Comparison of ENCODE assay signal across 16 cellular contexts in genomic region chr16:28842696-28843095, GRCh38. TPM values are rescaled to one million over a fixed set of nuclear protein-coding genes. Genes with fewer than 3 reads are reported as not detected.
DNase-seq lines count a peak whose midpoint lies in the region; ATAC-seq and TF ChIP-seq lines count a peak whose summit lies in the region.
"Had no signal": no experiment of that assay in that cellular context is flagged by ENCODE, and none has a peak within 500 bp of the region (broad histone marks: within the 10 kb centered on the region; RNA-seq: fewer than 3 reads in every experiment).

No MANE protein-coding gene starts in this region.

- H3K27me3 Mint-ChIP-seq in activated T-cell treated with anti-CD3 and anti-CD28 coated beads, Interleukin-2, amount 50 U/mL, for 24 hours, result no peaks in the 10 kb centered on the region
- H3K27me3 Mint-ChIP-seq in CD14-positive monocyte (ENCODE audit: low read depth in 3 of 3), result no peaks in the 10 kb centered on the region
- H3K27me3 Mint-ChIP-seq in T-helper 17 cell, result no peaks in the 10 kb centered on the region
- H3K27me3 Mint-ChIP-seq in chondrocyte (ENCODE audit: low read depth), result no peaks in the 10 kb centered on the region

- no peak for TF ChIP-seq POLR2A in adrenal gland (IDR thresholded peaks at IDR 0.05)

- 85 to 90% (median 88%) methylated on average over 6 to 7 of the region's 7 CpGs for whole genome bisulfite sequencing in adrenal gland, 4 donors

- H3K27me3 ChIP-seq in adrenal gland, result no peaks in the 10 kb centered on the region
- H3K27me3 ChIP-seq: BLaER1 had no signal

- no peak for TF ChIP-seq CTCF in CD14-positive monocyte (IDR thresholded peaks at IDR 0.05)
- TF ChIP-seq CTCF in chondrocyte (IDR thresholded peaks at IDR 0.05), result no peak
- TF ChIP-seq CTCF in adrenal gland (IDR thresholded peaks at IDR 0.05), result no peak

- H3K4me3 Mint-ChIP-seq in activated T-cell treated with anti-CD3 and anti-CD28 coated beads, Interleukin-2, amount 50 U/mL, for 24 hours, result no peak overlapping the region
- H3K4me3 Mint-ChIP-seq in CD14-positive monocyte, result no peak overlapping the region
- H3K4me3 Mint-ChIP-seq in T-helper 17 cell, result peak overlapping the region; percentile 72
- no peak overlapping the region for H3K4me3 Mint-ChIP-seq in chondrocyte (ENCODE audit: unreplicated experiment)

- H3K9me3 ChIP-seq in T-helper 17 cell (ENCODE audit: control insufficient read depth, low read length, poor library complexity, severe bottlenecking) (no peaks in the 10 kb centered on the region), adrenal gland (replicated peaks in 1 of 3) (no peaks in the 10 kb centered on the region)
- H3K9me3 ChIP-seq: BLaER1 had no signal

- peaks cover 33% of the 10 kb centered on the region for H3K4me1 Mint-ChIP-seq in activated T-cell treated with anti-CD3 and anti-CD28 coated beads, Interleukin-2, amount 50 U/mL, for 24 hours (ENCODE audit: low read depth)
- peaks cover 40% of the 10 kb centered on the region for H3K4me1 Mint-ChIP-seq in CD14-positive monocyte
- H3K4me1 Mint-ChIP-seq in T-helper 17 cell, result peaks cover 29% of the 10 kb centered on the region
- H3K4me1 Mint-ChIP-seq in chondrocyte (ENCODE audit: low read depth), result peaks cover 26% of the 10 kb centered on the region

- H3K9me3 Mint-ChIP-seq in activated T-cell treated with anti-CD3 and anti-CD28 coated beads, Interleukin-2, amount 50 U/mL, for 24 hours, result no peaks in the 10 kb centered on the region
- no peaks in the 10 kb centered on the region for H3K9me3 Mint-ChIP-seq in CD14-positive monocyte
- H3K9me3 Mint-ChIP-seq in chondrocyte (ENCODE audit: low read depth), result no peaks in the 10 kb centered on the region
- H3K9me3 Mint-ChIP-seq: H9 had no signal

- ATAC-seq in T-helper 17 cell (no peak), HG03175 (IDR thresholded peaks at IDR 0.05; ENCODE audit: unreplicated experiment) (no peak)

- no peak overlapping the region for H3K27ac ChIP-seq in adrenal gland
- H3K27ac ChIP-seq: BLaER1 had no signal

- DNase-seq in activated T-cell treated with anti-CD3 and anti-CD28 coated beads, Interleukin-2, amount 50 U/mL, for 24 hours, result no peak
- DNase-seq in activated T-cell treated with anti-CD3 and anti-CD28 coated beads, Interleukin-2, amount 50 U/mL, for 1 hour, result no peak
- DNase-seq in CD14-positive monocyte (ENCODE audit: low spot score) (no peak), T-helper 17 cell (no peak), chondrocyte (ENCODE audit: low spot score) (no peak), adrenal gland (no peak), NCI-H446 (lab: John Stamatoyannopoulos, UW) (no peak)
- DNase-seq: 8988T, H9, IMR-90, Kasumi-1, NCI-H1930, NCI-H2171, NCI-H82 had no signal

- peaks cover 89% of the 10 kb centered on the region for H3K36me3 Mint-ChIP-seq in activated T-cell treated with anti-CD3 and anti-CD28 coated beads, Interleukin-2, amount 50 U/mL, for 24 hours (ENCODE audit: low read depth)
- peaks cover 46 to 56% of the 10 kb centered on the region in 2 donors for H3K36me3 Mint-ChIP-seq in CD14-positive monocyte
- H3K36me3 Mint-ChIP-seq in T-helper 17 cell (ENCODE audit: low read depth), result peaks cover 2% of the 10 kb centered on the region
- peaks cover 16% of the 10 kb centered on the region for H3K36me3 Mint-ChIP-seq in chondrocyte (ENCODE audit: low read depth)

- no peak overlapping the region for H3K4me3 ChIP-seq in adrenal gland
- H3K4me3 ChIP-seq: BLaER1 had no signal

- H3K27ac Mint-ChIP-seq in activated T-cell treated with anti-CD3 and anti-CD28 coated beads, Interleukin-2, amount 50 U/mL, for 24 hours, result peak overlapping the region; percentile 57
- H3K27ac Mint-ChIP-seq in CD14-positive monocyte (peak overlapping the region in 4 of 7 donors; percentile 26 to 63 (median 54)), T-helper 17 cell (no peak overlapping the region), chondrocyte (ENCODE audit: unreplicated experiment) (peak overlapping the region; percentile 29)
- H3K27ac Mint-ChIP-seq: H9 had no signal

- peaks cover 15 to 20% of the 10 kb centered on the region in 2 donors for H3K4me1 ChIP-seq in adrenal gland (replicated peaks in 1 of 2)

- H3K36me3 ChIP-seq in adrenal gland (replicated peaks in 1 of 2), result peaks cover 0 to 51% of the 10 kb centered on the region in 2 donors

- intact Hi-C loops in CD14-positive monocyte (cut with micrococcal nuclease), result loop anchor here (10.0 kb wide), 2 partner anchors 82 to 288 kb away; partner anchors contain the start of genes RABEP2 (in 1 of the 2) and SGF29 (in 1 of the 2)
- intact Hi-C loops in adrenal gland (cut with DNase I), result no loop called here

RNA-seq across cellular contexts. Expression of gene TUFM, which starts 3.5 kb away (rescaled TPM):
- polyA plus RNA-seq in CD14-positive monocyte, result 100 to 1,000 TPM; 146 to 148 TPM
- total RNA-seq in T-helper 17 cell, result 100 to 1,000 TPM in 1 of 2 donors, 10 to 100 TPM in 1; 78.5 to 103 TPM
- total RNA-seq in chondrocyte, result 91.1 to 120 TPM (median 95.0 TPM) in 3 replicates
- 100 to 1,000 TPM; 144 to 239 (median 208) TPM for total RNA-seq in adrenal gland
- 100 to 1,000 TPM; 173 to 323 (median 181) TPM for polyA plus RNA-seq in adrenal gland

RNA-seq across cellular contexts. Expression of gene ATXN2L, which starts 19.9 kb away (rescaled TPM):
- polyA plus RNA-seq in CD14-positive monocyte (10 to 100 TPM in 1 of 2 donors, 1 to 10 TPM in 1; 4.8 to 10.2 TPM), adrenal gland (100 to 1,000 TPM in 2 of 3 donors, 10 to 100 TPM in 1; 44.3 to 342 (median 126) TPM)
- total RNA-seq in T-helper 17 cell (100 to 1,000 TPM; 348 to 372 TPM), chondrocyte (152 to 186 TPM (median 185 TPM) in 3 replicates), adrenal gland (100 to 1,000 TPM in 2 of 8 donors, 10 to 100 TPM in 6; 66.3 to 118 (median 90.5) TPM)

RNA-seq across cellular contexts. Expression of gene SH2B1, which starts 20.9 kb away (rescaled TPM):
- 1 to 10 TPM in 1 of 2 donors, under 1 TPM in 1; 0.93 to 1.1 TPM for polyA plus RNA-seq in CD14-positive monocyte
- 10 to 100 TPM; 69.1 to 77.7 TPM for total RNA-seq in T-helper 17 cell
- total RNA-seq in chondrocyte, result 36.4 to 48.1 TPM (median 38.1 TPM) in 3 replicates
- total RNA-seq in adrenal gland, result 100 to 1,000 TPM in 1 of 8 donors, 10 to 100 TPM in 7; 30.8 to 108 (median 58.6) TPM
- polyA plus RNA-seq in adrenal gland, result 100 to 1,000 TPM in 2 of 3 donors, 10 to 100 TPM in 1; 17.1 to 236 (median 119) TPM

RNA-seq across cellular contexts. Expression of gene ATP2A1, which starts 35.6 kb away (rescaled TPM):
- polyA plus RNA-seq in CD14-positive monocyte (not detected), adrenal gland (1 to 10 TPM in 1 of 3 donors, under 1 TPM in 2; 0.05 to 1.1 (median 0.88) TPM)
- total RNA-seq in T-helper 17 cell (1 to 10 TPM in 1 of 2 donors, under 1 TPM in 1; 0.75 to 1.7 TPM), chondrocyte (0.31 to 1.8 TPM (median 0.42 TPM) in 3 replicates), adrenal gland (1 to 10 TPM in 2 of 8 donors, under 1 TPM in 5, not detected in 1; 0.17 to 1.2 (median 0.95) TPM)

Comparison
In these comparisons a context has a peak if more than half of its experiments do, and no peak if none do; other contexts are left out.
1. intact Hi-C loops: an anchor here in CD14-positive monocyte (10.0 kb wide); none called in adrenal gland.